In genomic region chrX:10633722-10634121, GRCh38 we compare ENCODE assay signal across 8 cellular contexts. TPM values are rescaled to one million over a fixed set of nuclear protein-coding genes. Genes with fewer than 3 reads are reported as not detected.
A peak's percentile ranks its signal among the peaks of the same experiment; 100 is the strongest.
DNase-seq lines count a peak whose midpoint lies in the region; ATAC-seq and TF ChIP-seq lines count a peak whose summit lies in the region.

No MANE protein-coding gene starts in this region.

- H3K27ac Mint-ChIP-seq in activated CD4-positive, alpha-beta memory T cell treated with anti-CD3 and anti-CD28 coated beads for 36 hours, result no peak overlapping the region

- H3F3A ChIP-seq in GM23248 (ENCODE audit: insufficient read depth), result peaks cover 28% of the 10 kb centered on the region; the same call in 1 of the 2 replicates

- H3K27ac ChIP-seq in GM23248 (peak overlapping the region; percentile 90), ovary (no peak overlapping the region)

- in situ Hi-C loops in GM23248 (cut with MboI), result no loop called here

- no peaks in the 10 kb centered on the region for H3K4me1 Mint-ChIP-seq in activated CD4-positive, alpha-beta memory T cell treated with anti-CD3 and anti-CD28 coated beads for 36 hours (ENCODE audit: low read depth)

- peak; percentile 86 for DNase-seq in GM23248
- DNase-seq in NCI-H69 (lab: John Stamatoyannopoulos, UW), result peak; percentile 59
- DNase-seq in ovary, result peak in 3 of 5 donors; percentile 27 to 66 (median 31)
- no peak for DNase-seq in activated CD4-positive, alpha-beta memory T cell treated with anti-CD3 and anti-CD28 coated beads for 36 hours
- DNase-seq in DMS79 treated with DMSO at 0.1 percent for 48 hours (lab: John Stamatoyannopoulos, UW), result no peak
- DNase-seq in NCI-H1694 treated with DMSO at 0.1 percent for 48 hours (lab: John Stamatoyannopoulos, UW), result no peak

- CTCF ChIA-PET in activated CD4-positive, alpha-beta memory T cell treated with anti-CD3 and anti-CD28 coated beads for 36 hours (lab: Charles Lee), result no interaction called here

- H3K4me3 ChIP-seq in GM23248, result peak overlapping the region; percentile 46
- H3K4me3 ChIP-seq in ovary, result no peak overlapping the region

- H3K9me2 ChIP-seq in GM23248 (ENCODE audit: insufficient read depth), result no peaks in the 10 kb centered on the region

- H3K36me3 Mint-ChIP-seq in activated CD4-positive, alpha-beta memory T cell treated with anti-CD3 and anti-CD28 coated beads for 36 hours, result no peaks in the 10 kb centered on the region

- intact Hi-C loops in ovary (cut with DNase I), result loop anchor here in 3 of 4 donors (5.0 to 10.0 kb wide), 2 partner anchors 441 to 449 kb away; no protein-coding TSS in a partner anchor
- intact Hi-C loops in activated CD4-positive, alpha-beta memory T cell treated with anti-CD3 and anti-CD28 coated beads for 36 hours (cut with micrococcal nuclease), result no loop called here

- H3K9ac ChIP-seq in GM23248, result peak overlapping the region; percentile 68

- H3K4me2 ChIP-seq in GM23248 (ENCODE audit: unreplicated experiment), result peak overlapping the region; percentile 77

- 0% methylated on average over 2 of the region's 2 CpGs for WGBS in GM23248 (ENCODE audit: low coverage in 1 of 2, low lambda C conversion rate in 2 of 2, missing lambda C conversion rate in 2 of 2), 2 experiments
- whole genome bisulfite sequencing in ovary, 3 donors, result 9 to 20% (median 18%) methylated on average over 2 of the region's 2 CpGs

- no peaks in the 10 kb centered on the region for H4K20me1 ChIP-seq in GM23248 (ENCODE audit: insufficient read depth)

- no peaks in the 10 kb centered on the region for H3K36me3 ChIP-seq in GM23248 (ENCODE audit: low read depth)
- no peaks in the 10 kb centered on the region for H3K36me3 ChIP-seq in ovary

- H3K27me3 ChIP-seq in GM23248 (replicated peaks; ENCODE audit: insufficient read depth) (no peaks in the 10 kb centered on the region), ovary (no peaks in the 10 kb centered on the region)

- no peak for TF ChIP-seq POLR2A in ovary (IDR thresholded peaks at IDR 0.05)

- H3K4me3 Mint-ChIP-seq in activated CD4-positive, alpha-beta memory T cell treated with anti-CD3 and anti-CD28 coated beads for 36 hours, result no peak overlapping the region

- no peak for TF ChIP-seq CTCF in ovary (IDR thresholded peaks at IDR 0.05)

- H3K4me1 ChIP-seq in GM23248 (ENCODE audit: insufficient read depth), result peaks cover 33% of the 10 kb centered on the region
- H3K4me1 ChIP-seq in ovary (ENCODE audit: insufficient read depth), result no peaks in the 10 kb centered on the region

- H2AFZ ChIP-seq in GM23248, result no peak overlapping the region

- POLR2A ChIA-PET in activated CD4-positive, alpha-beta memory T cell treated with anti-CD3 and anti-CD28 coated beads for 36 hours (lab: Charles Lee), result no interaction called here

- peak; percentile 66 for ATAC-seq in esophagus mucosa
- no peak for ATAC-seq in GM19035 (IDR thresholded peaks at IDR 0.05; ENCODE audit: unreplicated experiment)

- no peaks in the 10 kb centered on the region for H3K27me3 Mint-ChIP-seq in activated CD4-positive, alpha-beta memory T cell treated with anti-CD3 and anti-CD28 coated beads for 36 hours

- TF ChIP-seq EP300 in ovary (IDR thresholded peaks at IDR 0.05), result no peak

- H3K9me3 ChIP-seq in GM23248 (ENCODE audit: low read depth) (no peaks in the 10 kb centered on the region), ovary (no peaks in the 10 kb centered on the region)

- no peaks in the 10 kb centered on the region for H3K9me3 Mint-ChIP-seq in activated CD4-positive, alpha-beta memory T cell treated with anti-CD3 and anti-CD28 coated beads for 36 hours

- H3K79me2 ChIP-seq in GM23248 (ENCODE audit: insufficient read depth), result no peaks in the 10 kb centered on the region

RNA-seq across cellular contexts. Expression of gene MID1, which starts 13.3 kb away (rescaled TPM):
- total RNA-seq in GM23248 (2014; rRNA removed; shearing (Covaris generic)), result 5.1 and 5.6 TPM in 2 replicates
- 5.9 and 6.5 TPM in 2 replicates for polyA plus RNA-seq in GM23248 (2016; fragmentation: Nextera tagmentation; extraction: Ambion mirVana)
- total RNA-seq in esophagus mucosa, result 18.3 TPM
- 10 to 100 TPM in 5 of 7 donors, 1 to 10 TPM in 2; 6.2 to 25.7 (median 17.5) TPM for total RNA-seq in ovary
- polyA plus RNA-seq in ovary, result 10 to 100 TPM in 1 of 2 donors, 1 to 10 TPM in 1; 4.0 to 13.0 TPM
- total RNA-seq in activated CD4-positive, alpha-beta memory T cell treated with anti-CD3 and anti-CD28 coated beads for 36 hours, result under 1 TPM; 0.27 to 0.36 TPM

Comparison
In these comparisons a context has a peak if more than half of its experiments do, and no peak if none do; other contexts are left out.
1. DNase-seq: peak in GM23248 (single experiment), NCI-H69 (single experiment) and ovary (3 of 5); none in activated CD4-positive, alpha-beta memory T cell treated with anti-CD3 and anti-CD28 coated beads for 36 hours (single experiment), DMS79 treated with DMSO at 0.1 percent for 48 hours (single experiment) and NCI-H1694 treated with DMSO at 0.1 percent for 48 hours (single experiment).